ENCODE assay signal across 5 cellular contexts in genomic region chr11:72172043-72172442, GRCh38. TPM values are rescaled to one million over a fixed set of nuclear protein-coding genes. Genes with fewer than 3 reads are reported as not detected.
"Had no signal": no experiment of that assay in that cellular context is flagged by ENCODE, and none has a peak within 500 bp of the region (broad histone marks: within the 10 kb centered on the region; RNA-seq: fewer than 3 reads in every experiment).

No MANE protein-coding gene starts in this region.

RNA-seq across cellular contexts. Expression of gene FOLR1, which starts 19.9 kb away (rescaled TPM):
- total RNA-seq: activated CD4-positive, alpha-beta memory T cell treated with anti-CD3 and anti-CD28 coated beads, Interleukin-2, amount 10 ng/mL, durations not matched to agents 7 days and 5 days; activated CD8-positive, alpha-beta memory T cell treated with anti-CD3 and anti-CD28 coated beads, Interleukin-2, amount 10 ng/mL, durations not matched to agents 7 days and 5 days; T-helper 1 cell treated with Interleukin-12 subunit alpha and Interleukin-12 subunit beta and Interleukin-4 antibody, amounts not matched to agents 30 ng/mL and 1 ng/mL, for 36 hours; T-helper 2 cell treated with Interferon-gamma antibody and Interleukin-4, amounts not matched to agents 100 ng/mL and 5 ng/mL, for 36 hours had no signal

RNA-seq across cellular contexts. Expression of gene FOLR3, which starts 36.5 kb away (rescaled TPM):
- total RNA-seq: activated CD4-positive, alpha-beta memory T cell treated with anti-CD3 and anti-CD28 coated beads, Interleukin-2, amount 10 ng/mL, durations not matched to agents 7 days and 5 days; activated CD8-positive, alpha-beta memory T cell treated with anti-CD3 and anti-CD28 coated beads, Interleukin-2, amount 10 ng/mL, durations not matched to agents 7 days and 5 days; SJCRH30; T-helper 1 cell treated with Interleukin-12 subunit alpha and Interleukin-12 subunit beta and Interleukin-4 antibody, amounts not matched to agents 30 ng/mL and 1 ng/mL, for 36 hours; T-helper 2 cell treated with Interferon-gamma antibody and Interleukin-4, amounts not matched to agents 100 ng/mL and 5 ng/mL, for 36 hours had no signal

RNA-seq across cellular contexts. Expression of gene FOLR2, which starts 44.6 kb away (rescaled TPM):
- total RNA-seq: activated CD4-positive, alpha-beta memory T cell treated with anti-CD3 and anti-CD28 coated beads, Interleukin-2, amount 10 ng/mL, durations not matched to agents 7 days and 5 days; activated CD8-positive, alpha-beta memory T cell treated with anti-CD3 and anti-CD28 coated beads, Interleukin-2, amount 10 ng/mL, durations not matched to agents 7 days and 5 days; SJCRH30; T-helper 1 cell treated with Interleukin-12 subunit alpha and Interleukin-12 subunit beta and Interleukin-4 antibody, amounts not matched to agents 30 ng/mL and 1 ng/mL, for 36 hours; T-helper 2 cell treated with Interferon-gamma antibody and Interleukin-4, amounts not matched to agents 100 ng/mL and 5 ng/mL, for 36 hours had no signal
